ENCODE assay signal across 8 cellular contexts in genomic region chr19:7489609-7490044, GRCh38. TPM values are rescaled to one million over a fixed set of nuclear protein-coding genes. Genes with fewer than 3 reads are reported as not detected.
DNase-seq lines count a peak whose midpoint lies in the region; ATAC-seq and TF ChIP-seq lines count a peak whose summit lies in the region.

No MANE protein-coding gene starts in this region.

- intact Hi-C loops in activated T-helper 1 cell treated with anti-CD3 and anti-CD28 coated beads, Interleukin-12 subunit alpha, Interleukin-12 subunit beta, Interleukin-2, Interleukin-4 antibody, amounts not matched to agents 30 ng/mL and 10 ng/mL and 1 ng/mL, durations not matched to agents 14 hours and 24 hours and 36 hours (cut with micrococcal nuclease): loop anchor here (1.0 kb wide), 1 partner anchor 310 kb away; no protein-coding TSS in a partner anchor

- peaks cover 5% of the 10 kb centered on the region for H3K36me3 Mint-ChIP-seq in activated T-helper 1 cell treated with anti-CD3 and anti-CD28 coated beads, Interleukin-12 subunit alpha, Interleukin-12 subunit beta, Interleukin-2, Interleukin-4 antibody, amounts not matched to agents 30 ng/mL and 10 ng/mL and 1 ng/mL, durations not matched to agents 14 hours and 24 hours and 36 hours (ENCODE audit: low read depth)
- H3K36me3 Mint-ChIP-seq in stimulated activated naive B cell treated with anti-CD40 and anti-IgM and Interleukin-4, amounts not matched to agents 10 μg/mL and 1 μg/mL and 100 μg/mL, for 72 hours: no peaks in the 10 kb centered on the region

- no peaks in the 10 kb centered on the region for H3K27me3 Mint-ChIP-seq in activated T-helper 1 cell treated with anti-CD3 and anti-CD28 coated beads, Interleukin-12 subunit alpha, Interleukin-12 subunit beta, Interleukin-2, Interleukin-4 antibody, amounts not matched to agents 30 ng/mL and 10 ng/mL and 1 ng/mL, durations not matched to agents 14 hours and 24 hours and 36 hours (ENCODE audit: insufficient read depth)
- peaks cover 3 to 15% of the 10 kb centered on the region in 2 donors for H3K27me3 Mint-ChIP-seq in stimulated activated naive B cell treated with anti-CD40 and anti-IgM and Interleukin-4, amounts not matched to agents 10 μg/mL and 1 μg/mL and 100 μg/mL, for 72 hours

- DNase-seq in NCI-H1092 treated with DMSO at 0.1 percent for 48 hours (lab: John Stamatoyannopoulos, UW): peak; percentile 40
- DNase-seq in NCI-H1092 (lab: John Stamatoyannopoulos, UW): no peak
- no peak for DNase-seq in activated T-helper 1 cell treated with anti-CD3 and anti-CD28 coated beads, Interleukin-12 subunit alpha, Interleukin-12 subunit beta, Interleukin-2, Interleukin-4 antibody, amounts not matched to agents 30 ng/mL and 10 ng/mL and 1 ng/mL, durations not matched to agents 14 hours and 24 hours and 36 hours (ENCODE audit: low spot score)
- DNase-seq in stimulated activated naive B cell treated with anti-CD40 and anti-IgM and Interleukin-4, amounts not matched to agents 10 μg/mL and 1 μg/mL and 100 μg/mL, for 72 hours: no peak
- no peak for DNase-seq in NCI-H345 (lab: John Stamatoyannopoulos, UW)
- no peak for DNase-seq in foreskin fibroblast
- no peak for DNase-seq in stimulated activated CD4-positive, alpha-beta T cell treated with anti-CD3 and anti-CD28 coated beads, Interleukin-2, amount 100 ng/mL, for 24 hours

- peak overlapping the region; percentile 84 for H3K4me3 Mint-ChIP-seq in activated T-helper 1 cell treated with anti-CD3 and anti-CD28 coated beads, Interleukin-12 subunit alpha, Interleukin-12 subunit beta, Interleukin-2, Interleukin-4 antibody, amounts not matched to agents 30 ng/mL and 10 ng/mL and 1 ng/mL, durations not matched to agents 14 hours and 24 hours and 36 hours
- H3K4me3 Mint-ChIP-seq in stimulated activated naive B cell treated with anti-CD40 and anti-IgM and Interleukin-4, amounts not matched to agents 10 μg/mL and 1 μg/mL and 100 μg/mL, for 72 hours: peak overlapping the region; percentile 56 to 84

- H3K27ac Mint-ChIP-seq in activated T-helper 1 cell treated with anti-CD3 and anti-CD28 coated beads, Interleukin-12 subunit alpha, Interleukin-12 subunit beta, Interleukin-2, Interleukin-4 antibody, amounts not matched to agents 30 ng/mL and 10 ng/mL and 1 ng/mL, durations not matched to agents 14 hours and 24 hours and 36 hours: peak overlapping the region; percentile 95
- peak overlapping the region; percentile 42 for H3K27ac Mint-ChIP-seq in stimulated activated naive B cell treated with anti-CD40 and anti-IgM and Interleukin-4, amounts not matched to agents 10 μg/mL and 1 μg/mL and 100 μg/mL, for 72 hours

- H3K9me3 Mint-ChIP-seq in activated T-helper 1 cell treated with anti-CD3 and anti-CD28 coated beads, Interleukin-12 subunit alpha, Interleukin-12 subunit beta, Interleukin-2, Interleukin-4 antibody, amounts not matched to agents 30 ng/mL and 10 ng/mL and 1 ng/mL, durations not matched to agents 14 hours and 24 hours and 36 hours: no peaks in the 10 kb centered on the region
- no peaks in the 10 kb centered on the region for H3K9me3 Mint-ChIP-seq in stimulated activated naive B cell treated with anti-CD40 and anti-IgM and Interleukin-4, amounts not matched to agents 10 μg/mL and 1 μg/mL and 100 μg/mL, for 72 hours

- no peak for ATAC-seq in stimulated activated naive B cell treated with anti-CD40 and anti-IgM and Interleukin-4, amounts not matched to agents 10 μg/mL and 1 μg/mL and 100 μg/mL, for 72 hours (replicated peaks)

- no peak overlapping the region for H3K4me3 ChIP-seq in foreskin fibroblast (ENCODE audit: low read depth in 1 of 2, low read length in 2 of 2)

- peaks cover 35% of the 10 kb centered on the region for H3K4me1 Mint-ChIP-seq in activated T-helper 1 cell treated with anti-CD3 and anti-CD28 coated beads, Interleukin-12 subunit alpha, Interleukin-12 subunit beta, Interleukin-2, Interleukin-4 antibody, amounts not matched to agents 30 ng/mL and 10 ng/mL and 1 ng/mL, durations not matched to agents 14 hours and 24 hours and 36 hours (ENCODE audit: low read depth)
- peaks cover 6 to 13% of the 10 kb centered on the region in 2 donors for H3K4me1 Mint-ChIP-seq in stimulated activated naive B cell treated with anti-CD40 and anti-IgM and Interleukin-4, amounts not matched to agents 10 μg/mL and 1 μg/mL and 100 μg/mL, for 72 hours

- H3K27ac ChIP-seq in layer of hippocampus (ENCODE audit: low read depth, low read length): peak overlapping the region; percentile 95

- TF ChIP-seq CTCF in foreskin fibroblast (IDR thresholded peaks at IDR 0.05; ENCODE audit: low read depth, low read length): no peak

- H3K27me3 ChIP-seq in layer of hippocampus (ENCODE audit: control insufficient read depth, insufficient read depth, low read length): no peaks in the 10 kb centered on the region

RNA-seq across cellular contexts. Expression of gene PEX11G, which starts 0.8 kb away (rescaled TPM):
- 1.4 and 1.5 TPM in 2 replicates for total RNA-seq in activated T-helper 1 cell treated with anti-CD3 and anti-CD28 coated beads, Interleukin-12 subunit alpha, Interleukin-12 subunit beta, Interleukin-2, Interleukin-4 antibody, amounts not matched to agents 30 ng/mL and 10 ng/mL and 1 ng/mL, durations not matched to agents 14 hours and 24 hours and 36 hours

RNA-seq across cellular contexts. Expression of gene ZNF358, which starts 26.3 kb away (rescaled TPM):
- 4.8 and 5.2 TPM in 2 replicates for total RNA-seq in activated T-helper 1 cell treated with anti-CD3 and anti-CD28 coated beads, Interleukin-12 subunit alpha, Interleukin-12 subunit beta, Interleukin-2, Interleukin-4 antibody, amounts not matched to agents 30 ng/mL and 10 ng/mL and 1 ng/mL, durations not matched to agents 14 hours and 24 hours and 36 hours

RNA-seq across cellular contexts. Expression of gene MCOLN1, which starts 32.8 kb away (rescaled TPM):
- 14.0 and 14.4 TPM in 2 replicates for total RNA-seq in activated T-helper 1 cell treated with anti-CD3 and anti-CD28 coated beads, Interleukin-12 subunit alpha, Interleukin-12 subunit beta, Interleukin-2, Interleukin-4 antibody, amounts not matched to agents 30 ng/mL and 10 ng/mL and 1 ng/mL, durations not matched to agents 14 hours and 24 hours and 36 hours

RNA-seq across cellular contexts. Expression of gene PNPLA6, which starts 45.9 kb away (rescaled TPM):
- total RNA-seq in activated T-helper 1 cell treated with anti-CD3 and anti-CD28 coated beads, Interleukin-12 subunit alpha, Interleukin-12 subunit beta, Interleukin-2, Interleukin-4 antibody, amounts not matched to agents 30 ng/mL and 10 ng/mL and 1 ng/mL, durations not matched to agents 14 hours and 24 hours and 36 hours: 131 and 136 TPM in 2 replicates
